ENCODE assay signal across 7 cellular contexts in genomic region chr19:53467503-53468262, GRCh38. TPM values are rescaled to one million over a fixed set of nuclear protein-coding genes. Genes with fewer than 3 reads are reported as not detected.
DNase-seq lines count a peak whose midpoint lies in the region; ATAC-seq lines count a peak whose summit lies in the region.

Gene ZNF813, plus strand, starts transcription at chr19:53467733. Its CDS starts 16,090 bp downstream, at chr19:53483823.

- POLR2A ChIA-PET in activated CD8-positive, alpha-beta T cell treated with anti-CD3 and anti-CD28 coated beads, Interleukin-2, amount 10 ng/mL, durations not matched to agents 7 days and 5 days (lab: Charles Lee) = no interaction called here

- peak within 1 kb of the TSS; percentile 90 for H3K27ac Mint-ChIP-seq in activated CD8-positive, alpha-beta T cell treated with anti-CD3 and anti-CD28 coated beads, Interleukin-2, amount 10 ng/mL, durations not matched to agents 7 days and 5 days

- H3K36me3 Mint-ChIP-seq in activated CD8-positive, alpha-beta T cell treated with anti-CD3 and anti-CD28 coated beads, Interleukin-2, amount 10 ng/mL, durations not matched to agents 7 days and 5 days (ENCODE audit: low read depth) = peaks cover 37% of the 10 kb centered on the region

- peaks cover 9% of the 10 kb centered on the region for H3K27me3 Mint-ChIP-seq in activated CD8-positive, alpha-beta T cell treated with anti-CD3 and anti-CD28 coated beads, Interleukin-2, amount 10 ng/mL, durations not matched to agents 7 days and 5 days (ENCODE audit: low read depth)

- peak within 1 kb of the TSS; percentile 89 for H3K4me3 Mint-ChIP-seq in activated CD8-positive, alpha-beta T cell treated with anti-CD3 and anti-CD28 coated beads, Interleukin-2, amount 10 ng/mL, durations not matched to agents 7 days and 5 days

- H3K9me3 Mint-ChIP-seq in activated CD8-positive, alpha-beta T cell treated with anti-CD3 and anti-CD28 coated beads, Interleukin-2, amount 10 ng/mL, durations not matched to agents 7 days and 5 days (ENCODE audit: insufficient read depth) = peaks cover 25% of the 10 kb centered on the region

- peaks cover 15% of the 10 kb centered on the region for H3K4me1 Mint-ChIP-seq in activated CD8-positive, alpha-beta T cell treated with anti-CD3 and anti-CD28 coated beads, Interleukin-2, amount 10 ng/mL, durations not matched to agents 7 days and 5 days (ENCODE audit: low read depth)

- DNase-seq in NCI-H748 (lab: John Stamatoyannopoulos, UW; ENCODE audit: unreplicated experiment) = peak; percentile 90
- peak; percentile 97 for DNase-seq in activated CD8-positive, alpha-beta T cell treated with anti-CD3 and anti-CD28 coated beads, Interleukin-2, amount 10 ng/mL, durations not matched to agents 7 days and 5 days
- DNase-seq in effector CD8-positive, alpha-beta T cell (lab: John Stamatoyannopoulos, UW) = peak; percentile 96
- peak; percentile 95 for DNase-seq in medulla oblongata (ENCODE audit: extremely low spot score)
- peak; percentile 92 to 95 (median 92) for DNase-seq in stimulated activated CD4-positive, alpha-beta T cell treated with anti-CD3 and anti-CD28 coated beads, TNF-alpha, amount 100 ng/mL, for 24 hours (ENCODE audit: low read depth in 3 of 3)

- CTCF ChIA-PET in activated CD8-positive, alpha-beta T cell treated with anti-CD3 and anti-CD28 coated beads, Interleukin-2, amount 10 ng/mL, durations not matched to agents 7 days and 5 days (lab: Charles Lee) = no interaction called here

- ATAC-seq in GM18517 (IDR thresholded peaks at IDR 0.05; ENCODE audit: unreplicated experiment) = peak; percentile 55
- ATAC-seq in HG03097 (IDR thresholded peaks at IDR 0.05; ENCODE audit: low FRiP score, unreplicated experiment) = peak; percentile 72
- peak; percentile 98 for ATAC-seq in activated CD8-positive, alpha-beta T cell treated with anti-CD3 and anti-CD28 coated beads, Interleukin-2, amount 10 ng/mL, durations not matched to agents 7 days and 5 days

RNA-seq across cellular contexts. Expression of gene ZNF813, which starts in this region (rescaled TPM):
- 1 to 10 TPM; 5.0 to 6.2 TPM for total RNA-seq in activated CD8-positive, alpha-beta T cell treated with anti-CD3 and anti-CD28 coated beads, Interleukin-2, amount 10 ng/mL, durations not matched to agents 7 days and 5 days

Comparison
In these comparisons a context has a peak if more than half of its experiments do, and no peak if none do; other contexts are left out.
1. Peak in every context shown above with its lines: DNase-seq and ATAC-seq.